Comparison of ENCODE assay signal across 1 cellular context in genomic region chr11:66592457-66593302, GRCh38.
TF ChIP-seq lines count a peak whose summit lies in the region.

A gene with protein sequence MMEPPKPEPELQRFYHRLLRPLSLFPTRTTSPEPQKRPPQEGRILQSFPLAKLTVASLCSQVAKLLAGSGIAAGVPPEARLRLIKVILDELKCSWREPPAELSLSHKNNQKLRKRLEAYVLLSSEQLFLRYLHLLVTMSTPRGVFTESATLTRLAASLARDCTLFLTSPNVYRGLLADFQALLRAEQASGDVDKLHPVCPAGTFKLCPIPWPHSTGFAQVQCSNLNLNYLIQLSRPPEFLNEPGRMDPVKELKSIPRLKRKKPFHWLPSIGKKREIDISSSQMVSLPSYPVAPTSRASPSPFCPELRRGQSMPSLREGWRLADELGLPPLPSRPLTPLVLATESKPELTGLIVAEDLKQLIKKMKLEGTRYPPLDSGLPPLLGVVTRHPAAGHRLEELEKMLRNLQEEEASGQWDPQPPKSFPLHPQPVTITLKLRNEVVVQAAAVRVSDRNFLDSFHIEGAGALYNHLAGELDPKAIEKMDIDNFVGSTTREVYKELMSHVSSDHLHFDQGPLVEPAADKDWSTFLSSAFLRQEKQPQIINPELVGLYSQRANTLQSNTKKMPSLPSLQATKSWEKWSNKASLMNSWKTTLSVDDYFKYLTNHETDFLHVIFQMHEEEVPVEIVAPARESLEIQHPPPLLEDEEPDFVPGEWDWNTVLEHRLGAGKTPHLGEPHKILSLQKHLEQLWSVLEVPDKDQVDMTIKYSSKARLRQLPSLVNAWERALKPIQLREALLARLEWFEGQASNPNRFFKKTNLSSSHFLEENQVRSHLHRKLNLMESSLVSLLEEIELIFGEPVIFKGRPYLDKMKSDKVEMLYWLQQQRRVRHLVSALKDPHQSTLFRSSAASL (minus strand): TSS chr11:66593063. CDS start chr11:66593015, 48 bp downstream.
A gene with protein sequence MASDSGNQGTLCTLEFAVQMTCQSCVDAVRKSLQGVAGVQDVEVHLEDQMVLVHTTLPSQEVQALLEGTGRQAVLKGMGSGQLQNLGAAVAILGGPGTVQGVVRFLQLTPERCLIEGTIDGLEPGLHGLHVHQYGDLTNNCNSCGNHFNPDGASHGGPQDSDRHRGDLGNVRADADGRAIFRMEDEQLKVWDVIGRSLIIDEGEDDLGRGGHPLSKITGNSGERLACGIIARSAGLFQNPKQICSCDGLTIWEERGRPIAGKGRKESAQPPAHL (plus strand): TSS chr11:66593185. CDS start chr11:66593262, 77 bp downstream.

TF ChIP-seq in HepG2, 621 proteins besides CTCF, POLR2A, EP300 and RAD21 (continued from another document and continues in another):
- TF ChIP-seq, protein P1, sequence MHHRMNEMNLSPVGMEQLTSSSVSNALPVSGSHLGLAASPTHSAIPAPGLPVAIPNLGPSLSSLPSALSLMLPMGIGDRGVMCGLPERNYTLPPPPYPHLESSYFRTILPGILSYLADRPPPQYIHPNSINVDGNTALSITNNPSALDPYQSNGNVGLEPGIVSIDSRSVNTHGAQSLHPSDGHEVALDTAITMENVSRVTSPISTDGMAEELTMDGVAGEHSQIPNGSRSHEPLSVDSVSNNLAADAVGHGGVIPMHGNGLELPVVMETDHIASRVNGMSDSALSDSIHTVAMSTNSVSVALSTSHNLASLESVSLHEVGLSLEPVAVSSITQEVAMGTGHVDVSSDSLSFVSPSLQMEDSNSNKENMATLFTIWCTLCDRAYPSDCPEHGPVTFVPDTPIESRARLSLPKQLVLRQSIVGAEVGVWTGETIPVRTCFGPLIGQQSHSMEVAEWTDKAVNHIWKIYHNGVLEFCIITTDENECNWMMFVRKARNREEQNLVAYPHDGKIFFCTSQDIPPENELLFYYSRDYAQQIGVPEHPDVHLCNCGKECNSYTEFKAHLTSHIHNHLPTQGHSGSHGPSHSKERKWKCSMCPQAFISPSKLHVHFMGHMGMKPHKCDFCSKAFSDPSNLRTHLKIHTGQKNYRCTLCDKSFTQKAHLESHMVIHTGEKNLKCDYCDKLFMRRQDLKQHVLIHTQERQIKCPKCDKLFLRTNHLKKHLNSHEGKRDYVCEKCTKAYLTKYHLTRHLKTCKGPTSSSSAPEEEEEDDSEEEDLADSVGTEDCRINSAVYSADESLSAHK (CRISPR knock-in tag; IDR thresholded peaks at IDR 0.05; ENCODE audit: borderline replicate concordance): no peak
- TF ChIP-seq RELA (CRISPR knock-in tag; IDR thresholded peaks at IDR 0.05): 0 out of 2 replicates have a peak, but pooled peaks have one; percentile 53
- 0 out of 2 replicates have a peak, but pooled peaks have one; percentile 18 for TF ChIP-seq PBX3 (CRISPR knock-in tag; IDR thresholded peaks at IDR 0.05; ENCODE audit: borderline replicate concordance)
- no peak for TF ChIP-seq CBX2 (IDR thresholded peaks at IDR 0.05; ENCODE audit: low read depth, low read length)
- TF ChIP-seq CBX2 (CRISPR knock-in tag; IDR thresholded peaks at IDR 0.05; ENCODE audit: low read depth): no peak
- peak; percentile 35; the same call in 1 of the 2 replicates for TF ChIP-seq GMEB2 (CRISPR knock-in tag; IDR thresholded peaks at IDR 0.05; ENCODE audit: low read depth)
- TF ChIP-seq, protein P2, sequence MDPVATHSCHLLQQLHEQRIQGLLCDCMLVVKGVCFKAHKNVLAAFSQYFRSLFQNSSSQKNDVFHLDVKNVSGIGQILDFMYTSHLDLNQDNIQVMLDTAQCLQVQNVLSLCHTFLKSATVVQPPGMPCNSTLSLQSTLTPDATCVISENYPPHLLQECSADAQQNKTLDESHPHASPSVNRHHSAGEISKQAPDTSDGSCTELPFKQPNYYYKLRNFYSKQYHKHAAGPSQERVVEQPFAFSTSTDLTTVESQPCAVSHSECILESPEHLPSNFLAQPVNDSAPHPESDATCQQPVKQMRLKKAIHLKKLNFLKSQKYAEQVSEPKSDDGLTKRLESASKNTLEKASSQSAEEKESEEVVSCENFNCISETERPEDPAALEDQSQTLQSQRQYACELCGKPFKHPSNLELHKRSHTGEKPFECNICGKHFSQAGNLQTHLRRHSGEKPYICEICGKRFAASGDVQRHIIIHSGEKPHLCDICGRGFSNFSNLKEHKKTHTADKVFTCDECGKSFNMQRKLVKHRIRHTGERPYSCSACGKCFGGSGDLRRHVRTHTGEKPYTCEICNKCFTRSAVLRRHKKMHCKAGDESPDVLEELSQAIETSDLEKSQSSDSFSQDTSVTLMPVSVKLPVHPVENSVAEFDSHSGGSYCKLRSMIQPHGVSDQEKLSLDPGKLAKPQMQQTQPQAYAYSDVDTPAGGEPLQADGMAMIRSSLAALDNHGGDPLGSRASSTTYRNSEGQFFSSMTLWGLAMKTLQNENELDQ (CRISPR knock-in tag; IDR thresholded peaks at IDR 0.05; ENCODE audit: borderline replicate concordance): no peak
- peak; percentile 41; the same call in 1 of the 2 replicates for TF ChIP-seq CBX5 (CRISPR knock-in tag; IDR thresholded peaks at IDR 0.05; ENCODE audit: borderline replicate concordance)
- TF ChIP-seq MAX (IDR thresholded peaks at IDR 0.05): peak; percentile 92
- TF ChIP-seq ZNF841 (CRISPR knock-in tag; IDR thresholded peaks at IDR 0.05; ENCODE audit: borderline replicate concordance): no peak; the same call in 1 of the 2 replicates
- 0 out of 2 replicates have a peak, but pooled peaks have one; percentile 14 for TF ChIP-seq ZMAT3 (CRISPR knock-in tag; conservative IDR thresholded peaks at IDR 0.05)
- no peak for TF ChIP-seq ELK4 (CRISPR knock-in tag; IDR thresholded peaks at IDR 0.05; ENCODE audit: borderline replicate concordance)
- TF ChIP-seq, protein P3, sequence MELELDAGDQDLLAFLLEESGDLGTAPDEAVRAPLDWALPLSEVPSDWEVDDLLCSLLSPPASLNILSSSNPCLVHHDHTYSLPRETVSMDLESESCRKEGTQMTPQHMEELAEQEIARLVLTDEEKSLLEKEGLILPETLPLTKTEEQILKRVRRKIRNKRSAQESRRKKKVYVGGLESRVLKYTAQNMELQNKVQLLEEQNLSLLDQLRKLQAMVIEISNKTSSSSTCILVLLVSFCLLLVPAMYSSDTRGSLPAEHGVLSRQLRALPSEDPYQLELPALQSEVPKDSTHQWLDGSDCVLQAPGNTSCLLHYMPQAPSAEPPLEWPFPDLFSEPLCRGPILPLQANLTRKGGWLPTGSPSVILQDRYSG (CRISPR knock-in tag; IDR thresholded peaks at IDR 0.05): 0 out of 2 replicates have a peak, but pooled peaks have one; percentile 6
- TF ChIP-seq SMAD9 (CRISPR knock-in tag; IDR thresholded peaks at IDR 0.05): no peak
- TF ChIP-seq ZNF382 (CRISPR knock-in tag; IDR thresholded peaks at IDR 0.05; ENCODE audit: borderline replicate concordance): no peak
- no peak for TF ChIP-seq ZNF713 (CRISPR knock-in tag; IDR thresholded peaks at IDR 0.05)
- TF ChIP-seq HOXA9 (CRISPR knock-in tag; IDR thresholded peaks at IDR 0.05; ENCODE audit: borderline replicate concordance): no peak
- peak; percentile 52; the same call in 1 of the 2 replicates for TF ChIP-seq ZFP36L2 (CRISPR knock-in tag; IDR thresholded peaks at IDR 0.05)
- TF ChIP-seq PAF1 (CRISPR knock-in tag; IDR thresholded peaks at IDR 0.05): no peak
- no peak for TF ChIP-seq HNRNPK (IDR thresholded peaks at IDR 0.05; ENCODE audit: low read depth, low read length, poor library complexity, severe bottlenecking)
- TF ChIP-seq TFDP1 (CRISPR knock-in tag; IDR thresholded peaks at IDR 0.05; ENCODE audit: borderline replicate concordance): peak; percentile 81; the same call in 1 of the 2 replicates
- no peak for TF ChIP-seq PREB (CRISPR knock-in tag; IDR thresholded peaks at IDR 0.05)
- no peak for TF ChIP-seq ETS1 (CRISPR knock-in tag; IDR thresholded peaks at IDR 0.05)
- no peak for TF ChIP-seq HNRNPL (IDR thresholded peaks at IDR 0.05; ENCODE audit: low read depth, low read length)
- peak; percentile 32; the same call in 1 of the 2 replicates for TF ChIP-seq RARA (CRISPR knock-in tag; IDR thresholded peaks at IDR 0.05)
- 0 out of 2 replicates have a peak, but pooled peaks have one; percentile 72 for TF ChIP-seq ZSCAN20 (CRISPR knock-in tag; IDR thresholded peaks at IDR 0.05; ENCODE audit: borderline replicate concordance)
- TF ChIP-seq TEAD2 (CRISPR knock-in tag; IDR thresholded peaks at IDR 0.05): no peak
- TF ChIP-seq ZIK1 (CRISPR knock-in tag; IDR thresholded peaks at IDR 0.05; ENCODE audit: borderline replicate concordance, low read depth): 0 out of 2 replicates have a peak, but pooled peaks have one; percentile 21
- TF ChIP-seq SIX4 (CRISPR knock-in tag; IDR thresholded peaks at IDR 0.05): no peak
- no peak for TF ChIP-seq PAWR (CRISPR knock-in tag; IDR thresholded peaks at IDR 0.05; ENCODE audit: borderline replicate concordance)
- TF ChIP-seq HNRNPLL (IDR thresholded peaks at IDR 0.05; ENCODE audit: low read depth, low read length, poor library complexity, severe bottlenecking): peak; percentile 84
- TF ChIP-seq ZNF597 (CRISPR knock-in tag; IDR thresholded peaks at IDR 0.05): no peak
- no peak for TF ChIP-seq HOXA7 (CRISPR knock-in tag; IDR thresholded peaks at IDR 0.05)
- peak; percentile 55; the same call in 1 of the 2 replicates for TF ChIP-seq ZNF749 (CRISPR knock-in tag; IDR thresholded peaks at IDR 0.05; ENCODE audit: borderline replicate concordance)
- TF ChIP-seq ZBTB3 (CRISPR knock-in tag; IDR thresholded peaks at IDR 0.05; ENCODE audit: borderline replicate concordance, low read depth): peak; percentile 74; the same call in 1 of the 2 replicates
